14 cellular contexts compared by ENCODE assay signal in the genomic region with DNA sequence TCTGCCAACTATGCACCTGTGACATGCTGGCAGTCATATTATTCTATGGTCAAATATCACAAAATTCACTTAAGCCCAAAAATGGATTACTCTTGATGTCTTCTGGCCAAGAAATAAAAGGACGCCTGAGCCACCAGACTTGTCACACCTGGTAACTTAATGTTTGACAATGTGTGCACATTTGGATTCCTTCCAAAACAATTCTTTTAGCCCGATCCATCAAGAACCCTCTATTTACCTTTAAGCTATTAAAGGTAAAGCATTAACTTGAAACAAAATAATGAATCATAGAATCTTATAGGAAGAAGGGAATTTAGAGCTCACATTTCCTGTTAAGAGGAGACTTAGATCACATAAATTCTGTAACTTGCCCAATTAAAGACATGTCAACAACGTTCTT. TPM values are rescaled to one million over a fixed set of nuclear protein-coding genes. Genes with fewer than 3 reads are reported as not detected.
DNase-seq lines count a peak whose midpoint lies in the region; ATAC-seq, FAIRE-seq and TF ChIP-seq lines count a peak whose summit lies in the region.
"Had no signal": no experiment of that assay in that cellular context is flagged by ENCODE, and none has a peak within 500 bp of the region (broad histone marks: within the 10 kb centered on the region; RNA-seq: fewer than 3 reads in every experiment).

No MANE protein-coding gene starts in this region.

- DNase-seq in DMS153 (lab: John Stamatoyannopoulos, UW) (peak; percentile 69), NCI-H146 (lab: John Stamatoyannopoulos, UW) (peak; percentile 67), body of pancreas (peak in 3 of 4 donors; percentile 29 to 44 (median 38)), pancreas (peak in 2 of 6 donors; percentile 25 to 29), Ammon's horn (ENCODE audit: low spot score) (no peak), RPMI8226 (no peak), heart left ventricle (no peak)
- DNase-seq: activated CD4-positive, alpha-beta T cell treated with anti-CD3 and anti-CD28 coated beads for 48 hours; activated effector memory CD4-positive, alpha-beta T cell treated with Interleukin-2 at 50 U/mL for 16 hours; brain microvascular endothelial cell; effector memory CD4-positive, alpha-beta T cell; NCI-H1694 treated with DMSO at 0.1 percent for 48 hours had no signal

- H3K9me3 ChIP-seq in body of pancreas (no peaks in the 10 kb centered on the region), pancreas (no peaks in the 10 kb centered on the region), heart left ventricle (no peaks in the 10 kb centered on the region)

- H3K27me3 ChIP-seq in body of pancreas (no peaks in the 10 kb centered on the region), pancreas (no peaks in the 10 kb centered on the region), heart left ventricle (no peaks in the 10 kb centered on the region)
- H3K27me3 ChIP-seq: brain microvascular endothelial cell had no signal

- peaks cover 0 to 3% of the 10 kb centered on the region in 2 donors for H3K36me3 ChIP-seq in body of pancreas (replicated peaks in 1 of 2; ENCODE audit: insufficient read depth in 1 of 2, low read depth in 2 of 2)
- no peaks in the 10 kb centered on the region for H3K36me3 ChIP-seq in pancreas
- peaks cover 0 to 78% (median 65%) of the 10 kb centered on the region in 9 donors for H3K36me3 ChIP-seq in heart left ventricle

- H3K4me1 ChIP-seq in body of pancreas, result peaks cover 19% of the 10 kb centered on the region
- H3K4me1 ChIP-seq in pancreas, result peaks cover 15 to 27% (median 17%) of the 10 kb centered on the region in 3 donors
- H3K4me1 ChIP-seq in heart left ventricle, result no peaks in the 10 kb centered on the region

- no peak for TF ChIP-seq POLR2A in body of pancreas (IDR thresholded peaks at IDR 0.05)
- no peak for TF ChIP-seq POLR2A in heart left ventricle (IDR thresholded peaks at IDR 0.05)

- H3K4me3 ChIP-seq in body of pancreas (no peak overlapping the region), pancreas (no peak overlapping the region), heart left ventricle (no peak overlapping the region)

- peak; percentile 80 for ATAC-seq in body of pancreas
- ATAC-seq in pancreas, result peak; percentile 85 to 93 (median 90)
- ATAC-seq in HG03135 (IDR thresholded peaks at IDR 0.05; ENCODE audit: unreplicated experiment), result no peak
- ATAC-seq in heart left ventricle, result no peak

- WGBS in body of pancreas, 2 donors, result 13 to 16% methylated on average over 3 of the region's 3 CpGs
- WGBS in pancreas, 2 donors, result 8 to 13% methylated on average over 3 of the region's 3 CpGs
- 66 to 73% (median 71%) methylated on average over 3 of the region's 3 CpGs for WGBS in heart left ventricle, 4 donors

- peak; percentile 87 for FAIRE-seq in pancreas (lab: Jason Lieb, UNC)
- FAIRE-seq: frontal cortex had no signal

- intact Hi-C loops in body of pancreas (cut with DNase I), result no loop called here
- intact Hi-C loops in pancreas (cut with DNase I), result no loop called here
- intact Hi-C loops in heart left ventricle (cut with DNase I), result loop anchor here in 1 of 10 donors (10.0 kb wide), 1 partner anchor 99 kb away; the partner anchor contains the start of gene GFPT1

- H3K27ac ChIP-seq in body of pancreas, result peak overlapping the region in 2 of 4 donors; percentile 41 to 56
- peak overlapping the region in 2 of 4 donors; percentile 50 to 80 for H3K27ac ChIP-seq in pancreas
- no peak overlapping the region for H3K27ac ChIP-seq in heart left ventricle
- H3K27ac ChIP-seq: brain microvascular endothelial cell had no signal

- TF ChIP-seq CTCF in body of pancreas (IDR thresholded peaks at IDR 0.05), result no peak
- no peak for TF ChIP-seq CTCF in pancreas (IDR thresholded peaks at IDR 0.05)
- no peak for TF ChIP-seq CTCF in heart left ventricle (IDR thresholded peaks at IDR 0.05)

RNA-seq across cellular contexts. Expression of gene NFU1, which starts 46.5 kb away (rescaled TPM):
- total RNA-seq in body of pancreas (10 to 100 TPM; 12.9 to 29.1 TPM), pancreas (10 to 100 TPM; 16.0 to 20.4 (median 18.4) TPM), heart left ventricle (100 to 1,000 TPM in 6 of 9 donors, 10 to 100 TPM in 3; 76.6 to 144 (median 110) TPM)
- polyA plus RNA-seq in pancreas (10 to 100 TPM; 32.4 to 40.6 TPM), heart left ventricle (100 to 1,000 TPM in 1 of 2 donors, 10 to 100 TPM in 1; 61.5 to 156 TPM)

Comparison
In these comparisons a context has a peak if more than half of its experiments do, and no peak if none do; other contexts are left out.
1. DNase-seq: peak in DMS153 (single experiment), NCI-H146 (single experiment) and body of pancreas (3 of 4); none in Ammon's horn (single experiment), RPMI8226 (single experiment) and heart left ventricle (0 of 5).
2. ATAC-seq: peak in body of pancreas (single experiment) and pancreas (4 of 4); none in HG03135 (single experiment) and heart left ventricle (0 of 4).